ENCODE assay signal across 29 cellular contexts in genomic region chr4:38547052-38547451, GRCh38.
"Had no signal": no experiment of that assay in that cellular context is flagged by ENCODE, and none has a peak within 500 bp of the region (broad histone marks: within the 10 kb centered on the region; RNA-seq: fewer than 3 reads in every experiment).

No MANE protein-coding gene starts in this region.

- H3K4me1 Mint-ChIP-seq: stimulated activated effector memory CD8-positive, alpha-beta T cell treated with anti-CD3 and anti-CD28 coated beads, Interleukin-12 subunit alpha, Interleukin-12 subunit beta, amount 100 ng/mL, for 72 hours; stimulated activated memory B cell treated with anti-CD40 and anti-IgM and Interleukin-4, amounts not matched to agents 10 μg/mL and 1 μg/mL and 100 μg/mL, for 72 hours; stimulated activated naive CD8-positive, alpha-beta T cell treated with anti-CD3 and anti-CD28 coated beads, Interleukin-15, amount 100 ng/mL, for 72 hours had no signal

- FAIRE-seq: urothelium cell line had no signal

- H3K27ac ChIP-seq: stomach, suprapubic skin, testis, thoracic aorta, thyroid gland, tibial artery, tibial nerve, transverse colon, upper lobe of left lung, upper lobe of right lung, uterus, vagina had no signal

- H3K36me3 ChIP-seq: stomach, suprapubic skin, thoracic aorta, thyroid gland, tibial artery, tibial nerve, transverse colon, upper lobe of left lung, upper lobe of right lung, uterus, vagina had no signal

- DNase-seq: stimulated activated CD4-positive, alpha-beta T cell treated with anti-CD3 and anti-CD28 coated beads, Interleukin-2, amount 100 ng/mL, for 48 hours; stimulated activated CD4-positive, alpha-beta T cell treated with anti-CD3 and anti-CD28 coated beads, Interleukin-4, amount 100 ng/mL, for 1 hour; stimulated activated CD4-positive, alpha-beta T cell treated with anti-CD3 and anti-CD28 coated beads, Interleukin-4, amount 100 ng/mL, for 24 hours; stimulated activated CD4-positive, alpha-beta T cell treated with anti-CD3 and anti-CD28 coated beads, Interleukin-4, amount 100 ng/mL, for 4 hours; stimulated activated CD8-positive, alpha-beta memory T cell treated with anti-CD3 and anti-CD28 coated beads, Interleukin-4, amount 100 ng/mL, for 48 hours; stimulated activated naive B cell treated with anti-CD40 and anti-IgM and Interleukin-4, amounts not matched to agents 10 μg/mL and 1 μg/mL and 100 μg/mL, for 72 hours; stimulated activated naive CD4-positive, alpha-beta T cell; stimulated activated naive CD4-positive, alpha-beta T cell treated with Interleukin-2 at 50 U/mL for 16 hours; stimulated activated naive CD8-positive, alpha-beta T cell treated with anti-CD3 and anti-CD28 coated beads, Interleukin-15, amount 100 ng/mL, for 72 hours; stimulated activated naive CD8-positive, alpha-beta T cell treated with anti-CD3 and anti-CD28 coated beads, Interleukin-15, Interleukin-2, amounts not matched to agents 100 U/mL and 50 U/mL, for 24 hours; stomach; substantia nigra; testis; thyroid gland; tibial artery; transverse colon; trophoblast cell; upper lobe of left lung; upper lobe of right lung; uterus had no signal

- H3K4me3 Mint-ChIP-seq: stimulated activated effector memory CD8-positive, alpha-beta T cell treated with anti-CD3 and anti-CD28 coated beads, Interleukin-12 subunit alpha, Interleukin-12 subunit beta, amount 100 ng/mL, for 72 hours; stimulated activated memory B cell treated with anti-CD40 and anti-IgM and Interleukin-4, amounts not matched to agents 10 μg/mL and 1 μg/mL and 100 μg/mL, for 72 hours; stimulated activated naive B cell treated with anti-CD40 and anti-IgM and Interleukin-4, amounts not matched to agents 10 μg/mL and 1 μg/mL and 100 μg/mL, for 72 hours; stimulated activated naive CD8-positive, alpha-beta T cell treated with anti-CD3 and anti-CD28 coated beads, Interleukin-15, amount 100 ng/mL, for 72 hours; stimulated activated naive CD8-positive, alpha-beta T cell treated with anti-CD3 and anti-CD28 coated beads, Interleukin-15, Interleukin-2, amounts not matched to agents 100 ng/mL and 50 ng/mL, for 24 hours; type B pancreatic cell had no signal

- H3K36me3 Mint-ChIP-seq: stimulated activated effector memory CD8-positive, alpha-beta T cell treated with anti-CD3 and anti-CD28 coated beads, Interleukin-12 subunit alpha, Interleukin-12 subunit beta, amount 100 ng/mL, for 72 hours; stimulated activated memory B cell treated with anti-CD40 and anti-IgM and Interleukin-4, amounts not matched to agents 10 μg/mL and 1 μg/mL and 100 μg/mL, for 72 hours; type B pancreatic cell had no signal

- H3K27me3 Mint-ChIP-seq: stimulated activated naive CD8-positive, alpha-beta T cell treated with anti-CD3 and anti-CD28 coated beads, Interleukin-15, amount 100 ng/mL, for 72 hours; stimulated activated naive CD8-positive, alpha-beta T cell treated with anti-CD3 and anti-CD28 coated beads, Interleukin-15, Interleukin-2, amounts not matched to agents 100 ng/mL and 50 ng/mL, for 24 hours; type B pancreatic cell had no signal

- H3K9me3 Mint-ChIP-seq: stimulated activated effector memory CD8-positive, alpha-beta T cell treated with anti-CD3 and anti-CD28 coated beads, Interleukin-12 subunit alpha, Interleukin-12 subunit beta, amount 100 ng/mL, for 72 hours; stimulated activated memory B cell treated with anti-CD40 and anti-IgM and Interleukin-4, amounts not matched to agents 10 μg/mL and 1 μg/mL and 100 μg/mL, for 72 hours; stimulated activated naive CD8-positive, alpha-beta T cell treated with anti-CD3 and anti-CD28 coated beads, Interleukin-15, Interleukin-2, amounts not matched to agents 100 ng/mL and 50 ng/mL, for 24 hours had no signal

- H3K4me3 ChIP-seq: stomach, suprapubic skin, testis, thoracic aorta, thyroid gland, tibial artery, tibial nerve, transverse colon, upper lobe of left lung, upper lobe of right lung, uterus, vagina had no signal

- H3K9me3 ChIP-seq: stomach, suprapubic skin, testis, thoracic aorta, thyroid gland, tibial artery, tibial nerve, transverse colon, upper lobe of left lung, upper lobe of right lung, uterus, vagina had no signal

- ATAC-seq: stimulated activated effector memory CD8-positive, alpha-beta T cell treated with anti-CD3 and anti-CD28 coated beads, Interleukin-12 subunit alpha, Interleukin-12 subunit beta, amount 100 ng/mL, for 72 hours; stimulated activated memory B cell treated with anti-CD40 and anti-IgM and Interleukin-4, amounts not matched to agents 10 μg/mL and 1 μg/mL and 100 μg/mL, for 72 hours; stimulated activated naive B cell treated with anti-CD40 and anti-IgM and Interleukin-4, amounts not matched to agents 10 μg/mL and 1 μg/mL and 100 μg/mL, for 72 hours; stimulated activated naive CD8-positive, alpha-beta T cell treated with anti-CD3 and anti-CD28 coated beads, Interleukin-15, amount 100 ng/mL, for 72 hours; stimulated activated naive CD8-positive, alpha-beta T cell treated with anti-CD3 and anti-CD28 coated beads, Interleukin-15, Interleukin-2, amounts not matched to agents 100 U/mL and 50 U/mL, for 24 hours; upper lobe of right lung had no signal

- H3K27ac Mint-ChIP-seq: stimulated activated effector memory CD8-positive, alpha-beta T cell treated with anti-CD3 and anti-CD28 coated beads, Interleukin-12 subunit alpha, Interleukin-12 subunit beta, amount 100 ng/mL, for 72 hours; stimulated activated memory B cell treated with anti-CD40 and anti-IgM and Interleukin-4, amounts not matched to agents 10 μg/mL and 1 μg/mL and 100 μg/mL, for 72 hours; stimulated activated naive B cell treated with anti-CD40 and anti-IgM and Interleukin-4, amounts not matched to agents 10 μg/mL and 1 μg/mL and 100 μg/mL, for 72 hours; stimulated activated naive CD8-positive, alpha-beta T cell treated with anti-CD3 and anti-CD28 coated beads, Interleukin-15, amount 100 ng/mL, for 72 hours; stimulated activated naive CD8-positive, alpha-beta T cell treated with anti-CD3 and anti-CD28 coated beads, Interleukin-15, Interleukin-2, amounts not matched to agents 100 ng/mL and 50 ng/mL, for 24 hours; type B pancreatic cell had no signal

- H3K27me3 ChIP-seq: stomach, suprapubic skin, testis, thyroid gland, tibial artery, tibial nerve, transverse colon, upper lobe of left lung, upper lobe of right lung, uterus, vagina had no signal

- H3K4me1 ChIP-seq: stomach, suprapubic skin, testis, tibial artery, tibial nerve, transverse colon, upper lobe of left lung, upper lobe of right lung, uterus, vagina had no signal
